ENCODE assay signal across 1 cellular context in the genomic region with DNA sequence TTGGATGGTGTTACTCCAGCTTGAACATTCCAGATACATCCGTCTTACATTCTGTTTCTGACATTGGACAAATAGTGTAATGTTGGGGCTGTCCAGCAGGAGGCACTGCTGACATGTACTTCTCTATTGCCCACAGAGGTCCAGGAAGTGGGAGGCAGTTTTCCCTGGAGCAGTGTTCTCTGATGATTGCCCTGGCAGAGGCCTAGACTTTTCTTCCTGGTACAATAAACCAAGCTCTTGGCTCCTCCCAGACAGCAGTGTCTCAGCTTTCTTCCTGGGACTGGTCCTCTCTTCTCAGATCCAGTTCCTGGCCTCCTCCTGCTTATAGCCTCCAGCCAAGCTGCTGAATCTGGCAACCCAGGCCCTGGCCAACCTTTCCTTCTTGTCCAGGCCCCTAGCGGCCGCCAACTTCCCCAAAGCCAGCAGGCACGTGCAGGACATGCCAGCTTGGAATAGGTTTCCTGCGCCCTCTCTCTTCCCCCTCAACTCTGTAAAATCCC.
TF ChIP-seq lines count a peak whose summit lies in the region.

No MANE protein-coding gene starts in this region.

TF ChIP-seq in H1, 55 proteins besides CTCF, POLR2A, EP300 and RAD21:
- no peak for TF ChIP-seq RNF2 (IDR thresholded peaks at IDR 0.05; ENCODE audit: borderline replicate concordance, low read depth, low read length, missing control alignments, poor library complexity, severe bottlenecking)
- 0 out of 4 replicates have a peak, but pooled peaks of 1 of the 2 experiments have one; percentile 28 for TF ChIP-seq HDAC2 (IDR thresholded peaks at IDR 0.05; ENCODE audit: borderline replicate concordance in 1 of 2, low read depth in 2 of 2, low read length in 2 of 2)
- TF ChIP-seq, protein P1, sequence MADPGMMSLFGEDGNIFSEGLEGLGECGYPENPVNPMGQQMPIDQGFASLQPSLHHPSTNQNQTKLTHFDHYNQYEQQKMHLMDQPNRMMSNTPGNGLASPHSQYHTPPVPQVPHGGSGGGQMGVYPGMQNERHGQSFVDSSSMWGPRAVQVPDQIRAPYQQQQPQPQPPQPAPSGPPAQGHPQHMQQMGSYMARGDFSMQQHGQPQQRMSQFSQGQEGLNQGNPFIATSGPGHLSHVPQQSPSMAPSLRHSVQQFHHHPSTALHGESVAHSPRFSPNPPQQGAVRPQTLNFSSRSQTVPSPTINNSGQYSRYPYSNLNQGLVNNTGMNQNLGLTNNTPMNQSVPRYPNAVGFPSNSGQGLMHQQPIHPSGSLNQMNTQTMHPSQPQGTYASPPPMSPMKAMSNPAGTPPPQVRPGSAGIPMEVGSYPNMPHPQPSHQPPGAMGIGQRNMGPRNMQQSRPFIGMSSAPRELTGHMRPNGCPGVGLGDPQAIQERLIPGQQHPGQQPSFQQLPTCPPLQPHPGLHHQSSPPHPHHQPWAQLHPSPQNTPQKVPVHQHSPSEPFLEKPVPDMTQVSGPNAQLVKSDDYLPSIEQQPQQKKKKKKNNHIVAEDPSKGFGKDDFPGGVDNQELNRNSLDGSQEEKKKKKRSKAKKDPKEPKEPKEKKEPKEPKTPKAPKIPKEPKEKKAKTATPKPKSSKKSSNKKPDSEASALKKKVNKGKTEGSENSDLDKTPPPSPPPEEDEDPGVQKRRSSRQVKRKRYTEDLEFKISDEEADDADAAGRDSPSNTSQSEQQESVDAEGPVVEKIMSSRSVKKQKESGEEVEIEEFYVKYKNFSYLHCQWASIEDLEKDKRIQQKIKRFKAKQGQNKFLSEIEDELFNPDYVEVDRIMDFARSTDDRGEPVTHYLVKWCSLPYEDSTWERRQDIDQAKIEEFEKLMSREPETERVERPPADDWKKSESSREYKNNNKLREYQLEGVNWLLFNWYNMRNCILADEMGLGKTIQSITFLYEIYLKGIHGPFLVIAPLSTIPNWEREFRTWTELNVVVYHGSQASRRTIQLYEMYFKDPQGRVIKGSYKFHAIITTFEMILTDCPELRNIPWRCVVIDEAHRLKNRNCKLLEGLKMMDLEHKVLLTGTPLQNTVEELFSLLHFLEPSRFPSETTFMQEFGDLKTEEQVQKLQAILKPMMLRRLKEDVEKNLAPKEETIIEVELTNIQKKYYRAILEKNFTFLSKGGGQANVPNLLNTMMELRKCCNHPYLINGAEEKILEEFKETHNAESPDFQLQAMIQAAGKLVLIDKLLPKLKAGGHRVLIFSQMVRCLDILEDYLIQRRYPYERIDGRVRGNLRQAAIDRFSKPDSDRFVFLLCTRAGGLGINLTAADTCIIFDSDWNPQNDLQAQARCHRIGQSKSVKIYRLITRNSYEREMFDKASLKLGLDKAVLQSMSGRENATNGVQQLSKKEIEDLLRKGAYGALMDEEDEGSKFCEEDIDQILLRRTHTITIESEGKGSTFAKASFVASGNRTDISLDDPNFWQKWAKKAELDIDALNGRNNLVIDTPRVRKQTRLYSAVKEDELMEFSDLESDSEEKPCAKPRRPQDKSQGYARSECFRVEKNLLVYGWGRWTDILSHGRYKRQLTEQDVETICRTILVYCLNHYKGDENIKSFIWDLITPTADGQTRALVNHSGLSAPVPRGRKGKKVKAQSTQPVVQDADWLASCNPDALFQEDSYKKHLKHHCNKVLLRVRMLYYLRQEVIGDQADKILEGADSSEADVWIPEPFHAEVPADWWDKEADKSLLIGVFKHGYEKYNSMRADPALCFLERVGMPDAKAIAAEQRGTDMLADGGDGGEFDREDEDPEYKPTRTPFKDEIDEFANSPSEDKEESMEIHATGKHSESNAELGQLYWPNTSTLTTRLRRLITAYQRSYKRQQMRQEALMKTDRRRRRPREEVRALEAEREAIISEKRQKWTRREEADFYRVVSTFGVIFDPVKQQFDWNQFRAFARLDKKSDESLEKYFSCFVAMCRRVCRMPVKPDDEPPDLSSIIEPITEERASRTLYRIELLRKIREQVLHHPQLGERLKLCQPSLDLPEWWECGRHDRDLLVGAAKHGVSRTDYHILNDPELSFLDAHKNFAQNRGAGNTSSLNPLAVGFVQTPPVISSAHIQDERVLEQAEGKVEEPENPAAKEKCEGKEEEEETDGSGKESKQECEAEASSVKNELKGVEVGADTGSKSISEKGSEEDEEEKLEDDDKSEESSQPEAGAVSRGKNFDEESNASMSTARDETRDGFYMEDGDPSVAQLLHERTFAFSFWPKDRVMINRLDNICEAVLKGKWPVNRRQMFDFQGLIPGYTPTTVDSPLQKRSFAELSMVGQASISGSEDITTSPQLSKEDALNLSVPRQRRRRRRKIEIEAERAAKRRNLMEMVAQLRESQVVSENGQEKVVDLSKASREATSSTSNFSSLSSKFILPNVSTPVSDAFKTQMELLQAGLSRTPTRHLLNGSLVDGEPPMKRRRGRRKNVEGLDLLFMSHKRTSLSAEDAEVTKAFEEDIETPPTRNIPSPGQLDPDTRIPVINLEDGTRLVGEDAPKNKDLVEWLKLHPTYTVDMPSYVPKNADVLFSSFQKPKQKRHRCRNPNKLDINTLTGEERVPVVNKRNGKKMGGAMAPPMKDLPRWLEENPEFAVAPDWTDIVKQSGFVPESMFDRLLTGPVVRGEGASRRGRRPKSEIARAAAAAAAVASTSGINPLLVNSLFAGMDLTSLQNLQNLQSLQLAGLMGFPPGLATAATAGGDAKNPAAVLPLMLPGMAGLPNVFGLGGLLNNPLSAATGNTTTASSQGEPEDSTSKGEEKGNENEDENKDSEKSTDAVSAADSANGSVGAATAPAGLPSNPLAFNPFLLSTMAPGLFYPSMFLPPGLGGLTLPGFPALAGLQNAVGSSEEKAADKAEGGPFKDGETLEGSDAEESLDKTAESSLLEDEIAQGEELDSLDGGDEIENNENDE (IDR thresholded peaks at IDR 0.05; ENCODE audit: insufficient replicate concordance, low read length) = no peak
- TF ChIP-seq, protein P2, sequence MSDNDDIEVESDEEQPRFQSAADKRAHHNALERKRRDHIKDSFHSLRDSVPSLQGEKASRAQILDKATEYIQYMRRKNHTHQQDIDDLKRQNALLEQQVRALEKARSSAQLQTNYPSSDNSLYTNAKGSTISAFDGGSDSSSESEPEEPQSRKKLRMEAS (IDR thresholded peaks at IDR 0.05) = peak; percentile 75
- no peak for TF ChIP-seq TBP (IDR thresholded peaks at IDR 0.05; ENCODE audit: low read depth, low read length)
- peak; percentile 29; the same call in 1 of the 2 replicates for TF ChIP-seq KDM1A (IDR thresholded peaks at IDR 0.05; ENCODE audit: borderline replicate concordance, low read length)
- TF ChIP-seq POLR2AphosphoS5 (IDR thresholded peaks at IDR 0.05; ENCODE audit: low read depth, low read length) = no peak
- no peak for TF ChIP-seq CHD2 (IDR thresholded peaks at IDR 0.05; ENCODE audit: low read length)
- TF ChIP-seq, protein P3, sequence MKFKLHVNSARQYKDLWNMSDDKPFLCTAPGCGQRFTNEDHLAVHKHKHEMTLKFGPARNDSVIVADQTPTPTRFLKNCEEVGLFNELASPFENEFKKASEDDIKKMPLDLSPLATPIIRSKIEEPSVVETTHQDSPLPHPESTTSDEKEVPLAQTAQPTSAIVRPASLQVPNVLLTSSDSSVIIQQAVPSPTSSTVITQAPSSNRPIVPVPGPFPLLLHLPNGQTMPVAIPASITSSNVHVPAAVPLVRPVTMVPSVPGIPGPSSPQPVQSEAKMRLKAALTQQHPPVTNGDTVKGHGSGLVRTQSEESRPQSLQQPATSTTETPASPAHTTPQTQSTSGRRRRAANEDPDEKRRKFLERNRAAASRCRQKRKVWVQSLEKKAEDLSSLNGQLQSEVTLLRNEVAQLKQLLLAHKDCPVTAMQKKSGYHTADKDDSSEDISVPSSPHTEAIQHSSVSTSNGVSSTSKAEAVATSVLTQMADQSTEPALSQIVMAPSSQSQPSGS (IDR thresholded peaks at IDR 0.05; ENCODE audit: low read length) = no peak
- TF ChIP-seq KDM4A (IDR thresholded peaks at IDR 0.05; ENCODE audit: low read depth, low read length, severe bottlenecking) = no peak
- TF ChIP-seq, protein P4, sequence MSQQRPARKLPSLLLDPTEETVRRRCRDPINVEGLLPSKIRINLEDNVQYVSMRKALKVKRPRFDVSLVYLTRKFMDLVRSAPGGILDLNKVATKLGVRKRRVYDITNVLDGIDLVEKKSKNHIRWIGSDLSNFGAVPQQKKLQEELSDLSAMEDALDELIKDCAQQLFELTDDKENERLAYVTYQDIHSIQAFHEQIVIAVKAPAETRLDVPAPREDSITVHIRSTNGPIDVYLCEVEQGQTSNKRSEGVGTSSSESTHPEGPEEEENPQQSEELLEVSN (IDR thresholded peaks at IDR 0.05) = peak; percentile 58; the same call in 1 of the 2 replicates
- TF ChIP-seq POU5F1 (IDR thresholded peaks at IDR 0.05; ENCODE audit: low read depth, low read length) = no peak
- no peak for TF ChIP-seq GTF2F1 (IDR thresholded peaks at IDR 0.05; ENCODE audit: borderline replicate concordance, low read depth, low read length)
- no peak for TF ChIP-seq CHD1 (IDR thresholded peaks at IDR 0.05; ENCODE audit: low read depth, low read length)
- TF ChIP-seq CREB1 (IDR thresholded peaks at IDR 0.05) = no peak
- no peak for TF ChIP-seq TAF7 (optimal IDR thresholded peaks at IDR 0.05; ENCODE audit: borderline replicate concordance, low read depth, low read length)
- no peak for TF ChIP-seq SIN3A (conservative IDR thresholded peaks at IDR 0.05 in 1 of 2, IDR thresholded peaks at IDR 0.05 in 1 of 2; ENCODE audit: low read depth in 1 of 2, low read length in 2 of 2)
- TF ChIP-seq YY1 (IDR thresholded peaks at IDR 0.05; ENCODE audit: low read depth, low read length) = 0 out of 2 replicates have a peak, but pooled peaks have one; percentile 9
